Comparison of ENCODE assay signal across 13 cellular contexts in genomic region chr1:36279110-36279788, GRCh38. TPM values are rescaled to one million over a fixed set of nuclear protein-coding genes. Genes with fewer than 3 reads are reported as not detected.
DNase-seq lines count a peak whose midpoint lies in the region; ATAC-seq and TF ChIP-seq lines count a peak whose summit lies in the region.
"Had no signal": no experiment of that assay in that cellular context is flagged by ENCODE, and none has a peak within 500 bp of the region (broad histone marks: within the 10 kb centered on the region; RNA-seq: fewer than 3 reads in every experiment).

No MANE protein-coding gene starts in this region.

- ATAC-seq in GM23338: no peak
- ATAC-seq in HG03342 (IDR thresholded peaks at IDR 0.05; ENCODE audit: unreplicated experiment): no peak
- no peak for ATAC-seq in HG02610 (IDR thresholded peaks at IDR 0.05; ENCODE audit: unreplicated experiment)
- no peak for ATAC-seq in GM21825 (IDR thresholded peaks at IDR 0.05; ENCODE audit: unreplicated experiment)
- ATAC-seq in activated CD4-positive, CD25-positive, alpha-beta regulatory T cell treated with anti-CD3 and anti-CD28 coated beads, Interleukin-2, amount 50 U/mL, for 24 hours: no peak
- ATAC-seq: stimulated activated naive CD8-positive, alpha-beta T cell treated with anti-CD3 and anti-CD28 coated beads, Interleukin-15, Interleukin-2, amounts not matched to agents 100 U/mL and 50 U/mL, for 24 hours had no signal

- H3K4me3 Mint-ChIP-seq in GM23338 (no peak overlapping the region), progenitor cell of endocrine pancreas (ENCODE audit: low read depth) (no peak overlapping the region)

- H3K27me3 Mint-ChIP-seq in GM23338 (ENCODE audit: insufficient read depth, low read depth, poor library complexity): peaks cover 4% of the 10 kb centered on the region
- no peaks in the 10 kb centered on the region for H3K27me3 Mint-ChIP-seq in progenitor cell of endocrine pancreas

- H3K4me3 ChIP-seq in GM23338 (no peak overlapping the region), fibroblast of the aortic adventitia (ENCODE audit: low read depth, low read length) (no peak overlapping the region)

- peaks cover 7% of the 10 kb centered on the region for H3F3A ChIP-seq in GM23338 (replicated peaks; ENCODE audit: low read depth)

- no peaks in the 10 kb centered on the region for H3K9me2 ChIP-seq in GM23338 (ENCODE audit: insufficient read depth)

- H3K79me2 ChIP-seq in GM23338 (replicated peaks; ENCODE audit: insufficient read depth): peaks cover 67% of the 10 kb centered on the region

- H3K27me3 ChIP-seq in GM23338 (ENCODE audit: insufficient read depth): no peaks in the 10 kb centered on the region

- 0 out of 2 replicates have a peak overlapping the region, but pooled peaks have one; percentile 1 for H3K27ac ChIP-seq in GM23338 (ENCODE audit: low read depth)
- peak overlapping the region; percentile 7 for H3K27ac ChIP-seq in VCaP

- no peaks in the 10 kb centered on the region for H3K4me1 Mint-ChIP-seq in GM23338
- peaks cover 2% of the 10 kb centered on the region for H3K4me1 Mint-ChIP-seq in progenitor cell of endocrine pancreas (ENCODE audit: low read depth)

- TF ChIP-seq CTCF in GM23338 (conservative IDR thresholded peaks at IDR 0.05; ENCODE audit: low read depth in 2 of 2) (no peak), VCaP (conservative IDR thresholded peaks at IDR 0.05) (no peak), fibroblast of the aortic adventitia (IDR thresholded peaks at IDR 0.05; ENCODE audit: insufficient read depth, low read length) (no peak), progenitor cell of endocrine pancreas (IDR thresholded peaks at IDR 0.05; ENCODE audit: unreplicated experiment) (no peak)

- DNase-seq in GM23338 (ENCODE audit: low spot score) (no peak), fibroblast of the aortic adventitia (ENCODE audit: low read depth) (peak; percentile 80), progenitor cell of endocrine pancreas (ENCODE audit: low spot score, unreplicated experiment) (no peak)
- DNase-seq: activated CD4-positive, alpha-beta T cell treated with anti-CD3 and anti-CD28 coated beads for 48 hours; DMS79; KBM-7; SHP77; stimulated activated naive CD8-positive, alpha-beta T cell treated with anti-CD3 and anti-CD28 coated beads, Interleukin-15, Interleukin-2, amounts not matched to agents 100 U/mL and 50 U/mL, for 24 hours had no signal

- H3K4me1 ChIP-seq in GM23338 (ENCODE audit: insufficient read depth): no peaks in the 10 kb centered on the region

- H3K36me3 Mint-ChIP-seq in GM23338 (ENCODE audit: low read depth) (peaks cover 25% of the 10 kb centered on the region), progenitor cell of endocrine pancreas (ENCODE audit: insufficient read depth) (peaks cover 9% of the 10 kb centered on the region)

- no peaks in the 10 kb centered on the region for H3K9me3 Mint-ChIP-seq in GM23338
- no peaks in the 10 kb centered on the region for H3K9me3 Mint-ChIP-seq in progenitor cell of endocrine pancreas (ENCODE audit: low read depth)

- no peak overlapping the region for H2AFZ ChIP-seq in GM23338

- no peak overlapping the region for H3K27ac Mint-ChIP-seq in GM23338
- peak overlapping the region; percentile 41 for H3K27ac Mint-ChIP-seq in progenitor cell of endocrine pancreas

- H3K36me3 ChIP-seq in GM23338 (ENCODE audit: insufficient read depth): peaks cover 6% of the 10 kb centered on the region; the same call in 1 of the 2 replicates

- H3K4me2 ChIP-seq in GM23338: no peak overlapping the region

- peaks cover 36% of the 10 kb centered on the region for H4K20me1 ChIP-seq in GM23338 (replicated peaks; ENCODE audit: insufficient read depth)

TF ChIP-seq in GM23338, 12 proteins besides CTCF, POLR2A, EP300 and RAD21:
- TF ChIP-seq POLR2AphosphoS5 (IDR thresholded peaks at IDR 0.05; ENCODE audit: low read depth): no peak
- TF ChIP-seq JUNB (IDR thresholded peaks at IDR 0.05; ENCODE audit: unreplicated experiment): no peak
- TF ChIP-seq ZNF331 (CRISPR knock-in tag; IDR thresholded peaks at IDR 0.05; ENCODE audit: low read depth): no peak
- TF ChIP-seq EZH2phosphoT487 (IDR thresholded peaks at IDR 0.05; ENCODE audit: unreplicated experiment): no peak
- no peak for TF ChIP-seq NANOG (IDR thresholded peaks at IDR 0.05; ENCODE audit: borderline replicate concordance)
- TF ChIP-seq STAT1 (IDR thresholded peaks at IDR 0.05; ENCODE audit: unreplicated experiment): no peak
- TF ChIP-seq, protein P1, sequence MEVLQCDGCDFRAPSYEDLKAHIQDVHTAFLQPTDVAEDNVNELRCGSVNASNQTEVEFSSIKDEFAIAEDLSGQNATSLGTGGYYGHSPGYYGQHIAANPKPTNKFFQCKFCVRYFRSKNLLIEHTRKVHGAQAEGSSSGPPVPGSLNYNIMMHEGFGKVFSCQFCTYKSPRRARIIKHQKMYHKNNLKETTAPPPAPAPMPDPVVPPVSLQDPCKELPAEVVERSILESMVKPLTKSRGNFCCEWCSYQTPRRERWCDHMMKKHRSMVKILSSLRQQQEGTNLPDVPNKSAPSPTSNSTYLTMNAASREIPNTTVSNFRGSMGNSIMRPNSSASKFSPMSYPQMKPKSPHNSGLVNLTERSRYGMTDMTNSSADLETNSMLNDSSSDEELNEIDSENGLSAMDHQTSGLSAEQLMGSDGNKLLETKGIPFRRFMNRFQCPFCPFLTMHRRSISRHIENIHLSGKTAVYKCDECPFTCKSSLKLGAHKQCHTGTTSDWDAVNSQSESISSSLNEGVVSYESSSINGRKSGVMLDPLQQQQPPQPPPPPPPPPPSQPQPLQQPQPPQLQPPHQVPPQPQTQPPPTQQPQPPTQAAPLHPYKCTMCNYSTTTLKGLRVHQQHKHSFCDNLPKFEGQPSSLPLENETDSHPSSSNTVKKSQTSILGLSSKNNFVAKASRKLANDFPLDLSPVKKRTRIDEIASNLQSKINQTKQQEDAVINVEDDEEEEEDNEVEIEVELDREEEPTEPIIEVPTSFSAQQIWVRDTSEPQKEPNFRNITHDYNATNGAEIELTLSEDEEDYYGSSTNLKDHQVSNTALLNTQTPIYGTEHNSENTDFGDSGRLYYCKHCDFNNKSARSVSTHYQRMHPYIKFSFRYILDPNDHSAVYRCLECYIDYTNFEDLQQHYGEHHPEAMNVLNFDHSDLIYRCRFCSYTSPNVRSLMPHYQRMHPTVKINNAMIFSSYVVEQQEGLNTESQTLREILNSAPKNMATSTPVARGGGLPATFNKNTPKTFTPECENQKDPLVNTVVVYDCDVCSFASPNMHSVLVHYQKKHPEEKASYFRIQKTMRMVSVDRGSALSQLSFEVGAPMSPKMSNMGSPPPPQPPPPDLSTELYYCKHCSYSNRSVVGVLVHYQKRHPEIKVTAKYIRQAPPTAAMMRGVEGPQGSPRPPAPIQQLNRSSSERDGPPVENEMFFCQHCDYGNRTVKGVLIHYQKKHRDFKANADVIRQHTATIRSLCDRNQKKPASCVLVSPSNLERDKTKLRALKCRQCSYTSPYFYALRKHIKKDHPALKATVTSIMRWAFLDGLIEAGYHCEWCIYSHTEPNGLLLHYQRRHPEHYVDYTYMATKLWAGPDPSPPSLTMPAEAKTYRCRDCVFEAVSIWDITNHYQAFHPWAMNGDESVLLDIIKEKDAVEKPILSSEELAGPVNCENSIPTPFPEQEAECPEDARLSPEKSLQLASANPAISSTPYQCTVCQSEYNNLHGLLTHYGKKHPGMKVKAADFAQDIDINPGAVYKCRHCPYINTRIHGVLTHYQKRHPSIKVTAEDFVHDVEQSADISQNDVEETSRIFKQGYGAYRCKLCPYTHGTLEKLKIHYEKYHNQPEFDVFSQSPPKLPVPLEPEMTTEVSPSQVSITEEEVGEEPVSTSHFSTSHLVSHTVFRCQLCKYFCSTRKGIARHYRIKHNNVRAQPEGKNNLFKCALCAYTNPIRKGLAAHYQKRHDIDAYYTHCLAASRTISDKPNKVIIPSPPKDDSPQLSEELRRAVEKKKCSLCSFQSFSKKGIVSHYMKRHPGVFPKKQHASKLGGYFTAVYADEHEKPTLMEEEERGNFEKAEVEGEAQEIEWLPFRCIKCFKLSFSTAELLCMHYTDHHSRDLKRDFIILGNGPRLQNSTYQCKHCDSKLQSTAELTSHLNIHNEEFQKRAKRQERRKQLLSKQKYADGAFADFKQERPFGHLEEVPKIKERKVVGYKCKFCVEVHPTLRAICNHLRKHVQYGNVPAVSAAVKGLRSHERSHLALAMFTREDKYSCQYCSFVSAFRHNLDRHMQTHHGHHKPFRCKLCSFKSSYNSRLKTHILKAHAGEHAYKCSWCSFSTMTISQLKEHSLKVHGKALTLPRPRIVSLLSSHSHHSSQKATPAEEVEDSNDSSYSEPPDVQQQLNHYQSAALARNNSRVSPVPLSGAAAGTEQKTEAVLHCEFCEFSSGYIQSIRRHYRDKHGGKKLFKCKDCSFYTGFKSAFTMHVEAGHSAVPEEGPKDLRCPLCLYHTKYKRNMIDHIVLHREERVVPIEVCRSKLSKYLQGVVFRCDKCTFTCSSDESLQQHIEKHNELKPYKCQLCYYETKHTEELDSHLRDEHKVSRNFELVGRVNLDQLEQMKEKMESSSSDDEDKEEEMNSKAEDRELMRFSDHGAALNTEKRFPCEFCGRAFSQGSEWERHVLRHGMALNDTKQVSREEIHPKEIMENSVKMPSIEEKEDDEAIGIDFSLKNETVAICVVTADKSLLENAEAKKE (CRISPR knock-in tag; IDR thresholded peaks at IDR 0.05): no peak
TF ChIP-seq in GM23338: peak in this region for 0.

RNA-seq across cellular contexts. Expression of gene SH3D21, which starts 26.9 kb away (rescaled TPM):
- total RNA-seq in GM23338 (2014; rRNA removed; shearing (Covaris generic)): 4.4 and 6.3 TPM in 2 replicates
- 3.1 and 3.7 TPM in 2 replicates for polyA plus RNA-seq in GM23338 (2016; fragmentation: Nextera tagmentation; extraction: Ambion mirVana)
- total RNA-seq in fibroblast of the aortic adventitia (ENCODE audit: low replicate concordance) (5.2 and 9.3 TPM in 2 replicates), progenitor cell of endocrine pancreas (10.6 and 11.0 TPM in 2 replicates)

RNA-seq across cellular contexts. Expression of gene EVA1B, which starts 44.2 kb away (rescaled TPM):
- 27.1 and 27.3 TPM in 2 replicates for total RNA-seq in GM23338 (2014; rRNA removed; shearing (Covaris generic))
- 9.2 and 11.5 TPM in 2 replicates for polyA plus RNA-seq in GM23338 (2016; fragmentation: Nextera tagmentation; extraction: Ambion mirVana)
- total RNA-seq in fibroblast of the aortic adventitia (ENCODE audit: low replicate concordance) (167 and 366 TPM in 2 replicates), progenitor cell of endocrine pancreas (11.8 and 14.1 TPM in 2 replicates)

RNA-seq across cellular contexts. Expression of gene THRAP3, which starts 55.0 kb away (rescaled TPM):
- 127 and 145 TPM in 2 replicates for total RNA-seq in GM23338 (2014; rRNA removed; shearing (Covaris generic))
- polyA plus RNA-seq in GM23338 (2016; fragmentation: Nextera tagmentation; extraction: Ambion mirVana): 147 and 161 TPM in 2 replicates
- 47.8 and 130 TPM in 2 replicates for total RNA-seq in fibroblast of the aortic adventitia (ENCODE audit: low replicate concordance)
- 142 and 145 TPM in 2 replicates for total RNA-seq in progenitor cell of endocrine pancreas
